Comparison of ENCODE assay signal across 1 cellular context in genomic region chr10:29590598-29591415, GRCh38.
TF ChIP-seq lines count a peak whose summit lies in the region.

No MANE protein-coding gene starts in this region.

TF ChIP-seq in IMR-90, 13 proteins besides CTCF, POLR2A, EP300 and RAD21 (continued from another document):
- TF ChIP-seq, protein P1, sequence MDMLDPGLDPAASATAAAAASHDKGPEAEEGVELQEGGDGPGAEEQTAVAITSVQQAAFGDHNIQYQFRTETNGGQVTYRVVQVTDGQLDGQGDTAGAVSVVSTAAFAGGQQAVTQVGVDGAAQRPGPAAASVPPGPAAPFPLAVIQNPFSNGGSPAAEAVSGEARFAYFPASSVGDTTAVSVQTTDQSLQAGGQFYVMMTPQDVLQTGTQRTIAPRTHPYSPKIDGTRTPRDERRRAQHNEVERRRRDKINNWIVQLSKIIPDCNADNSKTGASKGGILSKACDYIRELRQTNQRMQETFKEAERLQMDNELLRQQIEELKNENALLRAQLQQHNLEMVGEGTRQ (IDR thresholded peaks at IDR 0.05; ENCODE audit: low read depth, low read length), result no peak
- TF ChIP-seq CHD1 (IDR thresholded peaks at IDR 0.05; ENCODE audit: low read depth, low read length) (no peak), ELK1 (IDR thresholded peaks at IDR 0.05; ENCODE audit: borderline replicate concordance, low read depth, low read length) (no peak)
